In the genomic region with DNA sequence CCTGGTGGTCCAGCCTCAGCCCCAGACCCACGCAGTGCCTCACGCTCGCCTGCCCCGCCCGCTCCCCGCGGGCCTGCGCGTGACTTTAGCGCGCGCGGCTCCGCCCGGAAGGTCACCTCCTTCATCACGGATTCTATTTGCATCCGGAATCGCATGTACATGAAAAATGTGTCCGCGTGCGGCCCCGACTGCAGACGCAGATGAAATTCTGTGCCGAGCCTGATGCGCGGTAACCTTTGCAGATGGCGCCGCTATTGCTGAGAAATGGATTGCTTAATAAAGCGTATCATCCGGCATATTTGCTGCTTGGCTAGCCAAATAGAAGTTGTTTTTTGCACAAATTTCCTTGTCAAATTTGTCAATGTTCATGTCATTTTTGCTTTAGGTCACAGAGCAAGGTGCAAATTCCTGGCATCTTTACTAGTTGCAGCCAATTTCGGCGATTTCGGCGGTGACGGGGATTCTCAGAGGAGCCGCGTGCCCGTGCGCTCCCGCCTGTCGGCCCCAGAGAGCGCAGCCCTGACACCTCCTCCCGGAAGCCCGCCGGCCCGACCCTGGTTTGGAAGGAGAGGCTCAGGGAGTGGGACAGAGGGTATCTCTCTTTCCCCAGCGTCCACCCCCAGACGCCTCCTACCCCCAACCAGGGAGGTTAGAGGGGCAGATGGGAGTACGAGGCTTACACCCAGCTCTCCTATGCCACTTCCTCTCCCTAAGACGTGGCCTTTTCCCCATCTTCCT, we compare ENCODE assay signal across 15 cellular contexts.
"Had no signal": no experiment of that assay in that cellular context is flagged by ENCODE, and none has a peak within 500 bp of the region (broad histone marks: within the 10 kb centered on the region; RNA-seq: fewer than 3 reads in every experiment).

No MANE protein-coding gene starts in this region.

- H3K27me3 ChIP-seq: testis had no signal

- DNase-seq: activated CD4-positive, alpha-beta T cell treated with anti-CD3 and anti-CD28 coated beads for 48 hours; activated CD8-positive, alpha-beta T cell treated with anti-CD3 and anti-CD28 coated beads for 36 hours; activated effector memory CD4-positive, alpha-beta T cell treated with Interleukin-2 at 50 U/mL for 16 hours; activated naive CD4-positive, alpha-beta T cell treated with anti-CD3 and anti-CD28 coated beads, Interleukin-2, amount 50 U/mL, for 16 hours; activated T-cell treated with anti-CD3 and anti-CD28 coated beads, Interleukin-2, amount 50 U/mL, for 4 hours; left cardiac atrium; pancreas; sigmoid colon; stimulated activated CD4-positive, alpha-beta T cell treated with anti-CD3 and anti-CD28 coated beads, Interleukin-1b, Interleukin-23, amount 100 ng/mL, for 48 hours; stomach; T-helper 17 cell; testis had no signal

- H3K9me3 ChIP-seq: pancreas, sigmoid colon, testis had no signal

- H3K4me3 ChIP-seq: lung, pancreas, sigmoid colon, stomach, testis had no signal

- FAIRE-seq: astrocyte, bronchial epithelial cell, pancreas had no signal

- H3K27ac ChIP-seq: pancreas, sigmoid colon, stomach, testis had no signal

- ATAC-seq: activated CD8-positive, alpha-beta T cell treated with anti-CD3 and anti-CD28 coated beads for 36 hours; activated T-cell treated with anti-CD3 and anti-CD28 coated beads, Interleukin-2, amount 50 U/mL, for 4 hours; left cardiac atrium; pancreas; T-helper 17 cell had no signal

- H3K36me3 ChIP-seq: pancreas, sigmoid colon, stomach had no signal
